Comparison of ENCODE assay signal across 18 cellular contexts in the genomic region with DNA sequence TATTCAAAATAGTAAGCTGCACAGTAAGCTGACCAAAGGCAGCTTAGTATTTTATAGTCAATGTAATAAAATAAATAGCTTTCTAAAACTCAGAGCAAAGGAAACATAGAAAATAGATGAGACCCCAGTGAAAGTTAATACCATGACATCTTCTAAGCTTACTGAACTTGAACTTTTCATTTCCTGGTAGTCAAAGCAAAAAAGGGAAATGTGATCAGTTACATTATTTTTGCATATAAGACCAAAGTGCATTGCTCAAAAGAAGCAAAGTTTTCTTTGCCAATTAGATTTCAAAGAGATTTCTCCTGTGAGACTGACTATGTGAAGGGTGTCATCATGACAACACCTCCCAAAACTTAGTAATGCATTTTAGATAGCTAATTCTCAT.
"Had no signal": no experiment of that assay in that cellular context is flagged by ENCODE, and none has a peak within 500 bp of the region (broad histone marks: within the 10 kb centered on the region; RNA-seq: fewer than 3 reads in every experiment).

No MANE protein-coding gene starts in this region.

- H3K27me3 Mint-ChIP-seq: dendritic cell treated with granulocyte-macrophage colony-stimulating factor and Interleukin-4, amounts not matched to agents 40 ng/mL and 50 ng/mL, for 4 days had no signal

- H3K36me3 ChIP-seq: esophagus squamous epithelium, gastroesophageal sphincter, left ventricle myocardium inferior, lower lobe of right lung, spleen had no signal

- H3K9me3 ChIP-seq: esophagus squamous epithelium, gastroesophageal sphincter, left ventricle myocardium inferior, lower lobe of right lung, spleen had no signal

- H3K27ac ChIP-seq: esophagus squamous epithelium, gastroesophageal sphincter, left ventricle myocardium inferior, lower lobe of right lung had no signal

- ATAC-seq: effector memory CD8-positive, alpha-beta T cell; gastroesophageal sphincter; lower lobe of right lung; sciatic nerve had no signal

- H3K4me3 ChIP-seq: esophagus squamous epithelium, gastroesophageal sphincter, left ventricle myocardium inferior, lower lobe of right lung, spleen had no signal

- H3K9me3 Mint-ChIP-seq: dendritic cell treated with granulocyte-macrophage colony-stimulating factor and Interleukin-4, amounts not matched to agents 40 ng/mL and 50 ng/mL, for 4 days; effector memory CD8-positive, alpha-beta T cell had no signal

- DNase-seq: effector memory CD8-positive, alpha-beta T cell; esophagus squamous epithelium; foreskin fibroblast; glutamatergic neuron; left ventricle myocardium inferior; lower lobe of right lung; mesenchymal stem cell; midbrain; posterior cingulate gyrus; spleen; stimulated activated CD4-positive, alpha-beta T cell treated with anti-CD3 and anti-CD28 coated beads, Interleukin-15, amount 100 ng/mL, for 24 hours; stimulated activated CD4-positive, alpha-beta T cell treated with anti-CD3 and anti-CD28 coated beads, Interleukin-1b, Interleukin-23, amount 100 ng/mL, for 48 hours; stimulated activated CD4-positive, alpha-beta T cell treated with anti-CD3 and anti-CD28 coated beads, Interleukin-4, amount 100 ng/mL, for 24 hours; stimulated activated naive CD4-positive, alpha-beta T cell; trophoblast cell had no signal

- H3K27ac Mint-ChIP-seq: dendritic cell treated with granulocyte-macrophage colony-stimulating factor and Interleukin-4, amounts not matched to agents 40 ng/mL and 50 ng/mL, for 4 days; effector memory CD8-positive, alpha-beta T cell had no signal

- H3K27me3 ChIP-seq: esophagus squamous epithelium, gastroesophageal sphincter, spleen had no signal

- H3K4me3 Mint-ChIP-seq: dendritic cell treated with granulocyte-macrophage colony-stimulating factor and Interleukin-4, amounts not matched to agents 40 ng/mL and 50 ng/mL, for 4 days; effector memory CD8-positive, alpha-beta T cell had no signal
